Comparison of ENCODE assay signal across 19 cellular contexts in genomic region chr6:104566411-104566810, GRCh38.
DNase-seq lines count a peak whose midpoint lies in the region; FAIRE-seq and TF ChIP-seq lines count a peak whose summit lies in the region.
"Had no signal": no experiment of that assay in that cellular context is flagged by ENCODE, and none has a peak within 500 bp of the region (broad histone marks: within the 10 kb centered on the region; RNA-seq: fewer than 3 reads in every experiment).

No MANE protein-coding gene starts in this region.

- no peak for TF ChIP-seq CTCF in bronchial epithelial cell (IDR thresholded peaks at IDR 0.05; ENCODE audit: insufficient read depth, low read length, severe bottlenecking)
- TF ChIP-seq CTCF in osteocyte (IDR thresholded peaks at IDR 0.05) = no peak

- peaks cover 4% of the 10 kb centered on the region for H3K9me3 Mint-ChIP-seq in osteocyte (ENCODE audit: unreplicated experiment)
- H3K9me3 Mint-ChIP-seq: activated CD4-positive, alpha-beta memory T cell treated with anti-CD3 and anti-CD28 coated beads for 36 hours; stimulated activated memory B cell treated with anti-CD40 and anti-IgM and Interleukin-4, amounts not matched to agents 10 μg/mL and 1 μg/mL and 100 μg/mL, for 72 hours had no signal

- no peak for FAIRE-seq in bronchial epithelial cell (lab: Jason Lieb, UNC)

- no peaks in the 10 kb centered on the region for H3K27me3 Mint-ChIP-seq in osteocyte (ENCODE audit: unreplicated experiment)
- H3K27me3 Mint-ChIP-seq: activated CD4-positive, alpha-beta memory T cell treated with anti-CD3 and anti-CD28 coated beads for 36 hours; B cell; stimulated activated memory B cell treated with anti-CD40 and anti-IgM and Interleukin-4, amounts not matched to agents 10 μg/mL and 1 μg/mL and 100 μg/mL, for 72 hours; T-helper 17 cell had no signal

- H3K4me3 ChIP-seq in bronchial epithelial cell (ENCODE audit: low read depth, low read length) = no peak overlapping the region
- H3K4me3 ChIP-seq: sigmoid colon, thoracic aorta had no signal

- H3K4me1 Mint-ChIP-seq in osteocyte (ENCODE audit: unreplicated experiment) = peaks cover 46% of the 10 kb centered on the region
- H3K4me1 Mint-ChIP-seq: B cell; natural killer cell; stimulated activated memory B cell treated with anti-CD40 and anti-IgM and Interleukin-4, amounts not matched to agents 10 μg/mL and 1 μg/mL and 100 μg/mL, for 72 hours had no signal

- no peaks in the 10 kb centered on the region for H3K27me3 ChIP-seq in bronchial epithelial cell (ENCODE audit: control insufficient read depth, insufficient read depth, low read length)
- H3K27me3 ChIP-seq: sigmoid colon had no signal

- H3K36me3 Mint-ChIP-seq in osteocyte (ENCODE audit: unreplicated experiment) = no peaks in the 10 kb centered on the region
- H3K36me3 Mint-ChIP-seq: activated CD4-positive, alpha-beta memory T cell treated with anti-CD3 and anti-CD28 coated beads for 36 hours; natural killer cell; stimulated activated memory B cell treated with anti-CD40 and anti-IgM and Interleukin-4, amounts not matched to agents 10 μg/mL and 1 μg/mL and 100 μg/mL, for 72 hours had no signal

- DNase-seq in ELR (ENCODE audit: low read depth) = peak; percentile 76
- peak; percentile 29 for DNase-seq in NCI-H226
- DNase-seq in bronchial epithelial cell (ENCODE audit: low read depth) = peak; percentile 20
- no peak for DNase-seq in osteocyte (ENCODE audit: extremely low spot score, unreplicated experiment)
- no peak for DNase-seq in AML-193 (lab: John Stamatoyannopoulos, UW)
- DNase-seq in GM19238 (ENCODE audit: insufficient read length, low spot score) = no peak
- no peak for DNase-seq in AG08396 (ENCODE audit: low spot score)
- DNase-seq: activated CD4-positive, alpha-beta memory T cell treated with anti-CD3 and anti-CD28 coated beads for 36 hours; activated T-cell treated with anti-CD3 and anti-CD28 coated beads for 4 hours; cerebellar nuclear complex; left colon; natural killer cell; NCI-H1436 treated with DMSO at 0.1 percent for 48 hours; NCI-H774; sigmoid colon; T-helper 17 cell had no signal

- no peak overlapping the region for H3K4me3 Mint-ChIP-seq in osteocyte (ENCODE audit: unreplicated experiment)
- H3K4me3 Mint-ChIP-seq: activated CD4-positive, alpha-beta memory T cell treated with anti-CD3 and anti-CD28 coated beads for 36 hours; B cell; natural killer cell; stimulated activated memory B cell treated with anti-CD40 and anti-IgM and Interleukin-4, amounts not matched to agents 10 μg/mL and 1 μg/mL and 100 μg/mL, for 72 hours; T-helper 17 cell had no signal

- H3K36me3 ChIP-seq in bronchial epithelial cell (ENCODE audit: control insufficient read depth, insufficient read depth, low read length) = no peaks in the 10 kb centered on the region
- H3K36me3 ChIP-seq: sigmoid colon, thoracic aorta had no signal

- H3K27ac Mint-ChIP-seq in osteocyte (ENCODE audit: unreplicated experiment) = peak overlapping the region; percentile 4
- H3K27ac Mint-ChIP-seq: activated CD4-positive, alpha-beta memory T cell treated with anti-CD3 and anti-CD28 coated beads for 36 hours; B cell; natural killer cell; stimulated activated memory B cell treated with anti-CD40 and anti-IgM and Interleukin-4, amounts not matched to agents 10 μg/mL and 1 μg/mL and 100 μg/mL, for 72 hours; T-helper 17 cell had no signal

Comparison
In these comparisons a context has a peak if more than half of its experiments do, and no peak if none do; other contexts are left out.
1. DNase-seq: peak in ELR (single experiment), NCI-H226 (single experiment) and bronchial epithelial cell (single experiment); none in osteocyte (single experiment), AML-193 (0 of 2), GM19238 (single experiment) and AG08396 (single experiment).